8 cellular contexts compared by ENCODE assay signal in the genomic region with DNA sequence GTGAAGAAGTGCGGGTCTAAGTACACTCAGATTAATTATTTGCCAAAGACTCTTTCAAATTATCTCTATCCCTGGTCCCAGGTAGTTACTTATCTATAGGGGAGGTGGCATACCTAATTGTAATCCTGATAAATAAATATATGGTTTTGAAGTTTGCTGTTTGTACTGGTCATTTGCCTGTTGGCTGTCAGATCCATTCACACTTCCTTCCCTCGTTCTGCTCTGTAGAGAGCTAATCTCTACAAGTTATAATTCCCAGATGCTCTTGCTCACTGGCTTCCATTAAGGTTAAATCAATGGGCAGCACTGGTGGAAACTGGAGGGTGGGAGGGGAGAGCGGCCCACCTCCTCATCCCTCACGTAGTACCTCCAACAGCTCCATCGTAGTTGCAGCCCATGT.
"Had no signal": no experiment of that assay in that cellular context is flagged by ENCODE, and none has a peak within 500 bp of the region (broad histone marks: within the 10 kb centered on the region; RNA-seq: fewer than 3 reads in every experiment).

No MANE protein-coding gene starts in this region.

- H3K9me3 ChIP-seq: HAP-1 had no signal

- FAIRE-seq: HepG2, K562 had no signal

- H3K4me3 ChIP-seq: HAP-1, K562 had no signal

- ATAC-seq: HCT116, HepG2, K562 had no signal

- H3K27ac ChIP-seq: HL-60 had no signal

- DNase-seq: GOT3, H7, HFFc6 had no signal

- H3K36me3 ChIP-seq: HAP-1 had no signal
